Comparison of ENCODE assay signal across 8 cellular contexts in genomic region chr3:195542691-195543641, GRCh38. TPM values are rescaled to one million over a fixed set of nuclear protein-coding genes. Genes with fewer than 3 reads are reported as not detected.
A peak's percentile ranks its signal among the peaks of the same experiment; 100 is the strongest.
DNase-seq lines count a peak whose midpoint lies in the region; ATAC-seq, FAIRE-seq and TF ChIP-seq lines count a peak whose summit lies in the region.

PPP1R2 (minus strand) TSS chr3:195543325; CDS start chr3:195543025, 300 bp downstream.

- FAIRE-seq in kidney (lab: Jason Lieb, UNC), result no peak

- peak within 1 kb of the TSS; percentile 84 to 88 for H3K9ac ChIP-seq in kidney (ENCODE audit: low read length in 2 of 2)

- H3K4me3 ChIP-seq in AG09309 (ENCODE audit: control insufficient read depth, low read depth, low read length) (peak within 1 kb of the TSS; percentile 88), kidney (ENCODE audit: low read length in 2 of 2) (peak within 1 kb of the TSS; percentile 90 to 95)

- H3K9me3 ChIP-seq in kidney (ENCODE audit: control insufficient read depth in 1 of 2, low read length in 2 of 2), result no peaks in the 10 kb centered on the region

- H3K27ac ChIP-seq in kidney (ENCODE audit: low read depth in 2 of 2, low read length in 2 of 2), result peak within 1 kb of the TSS; percentile 85

- H3K36me3 ChIP-seq in kidney (ENCODE audit: control insufficient read depth in 1 of 2, insufficient read depth in 2 of 2, low read length in 2 of 2), result no peaks in the 10 kb centered on the region

- H3K4me1 ChIP-seq in kidney (ENCODE audit: control insufficient read depth in 1 of 2, insufficient read depth in 1 of 2, low read depth in 1 of 2, low read length in 2 of 2), result peaks cover 8 to 13% of the 10 kb centered on the region in 2 donors

- intact Hi-C loops in kidney (cut with DNase I), result no loop called here

- TF ChIP-seq CTCF in AG09309 (IDR thresholded peaks at IDR 0.05; ENCODE audit: control insufficient read depth, insufficient read depth, low read depth, low read length, missing control alignments), result no peak
- TF ChIP-seq CTCF in kidney (IDR thresholded peaks at IDR 0.05; ENCODE audit: borderline replicate concordance, extremely low read depth, insufficient read depth), result no peak

- peak; percentile 29 for DNase-seq in AG09309 (ENCODE audit: low read depth)
- peak; percentile 87 for DNase-seq in NCI-H345 treated with DMSO at 0.1 percent for 48 hours (lab: John Stamatoyannopoulos, UW; ENCODE audit: unreplicated experiment)
- DNase-seq in activated CD4-positive, CD25-positive, alpha-beta regulatory T cell treated with anti-CD3 and anti-CD28 coated beads, Interleukin-2, amount 50 U/mL, for 72 hours, result peak; percentile 93
- DNase-seq in cerebellar cortex (ENCODE audit: low spot score), result peak; percentile 94
- DNase-seq in kidney, result peak; percentile 97
- peak; percentile 87 to 90 for DNase-seq in stimulated activated CD4-positive, alpha-beta T cell treated with anti-CD3 and anti-CD28 coated beads, Interleukin-15, amount 100 ng/mL, for 1 hour (ENCODE audit: low read depth in 1 of 2, low spot score in 1 of 2)

- ATAC-seq in GM19025 (IDR thresholded peaks at IDR 0.05; ENCODE audit: low read depth, unreplicated experiment), result peak; percentile 70
- ATAC-seq in HG03280 (IDR thresholded peaks at IDR 0.05; ENCODE audit: unreplicated experiment), result peak; percentile 87

RNA-seq across cellular contexts. Expression of gene PPP1R2, which starts in this region (rescaled TPM):
- total RNA-seq in kidney, result 49.0 TPM
- polyA plus RNA-seq in kidney (ENCODE audit: insufficient read depth, low read depth, low replicate concordance), result 34.0 TPM

Comparison
In these comparisons a context has a peak if more than half of its experiments do, and no peak if none do; other contexts are left out.
1. Peak in every context shown above with its lines: DNase-seq, ATAC-seq, H3K4me3 ChIP-seq and H3K27ac ChIP-seq.
2. DNase-seq: peak in every context shown above with its lines; median percentile 97 in kidney; 94 in cerebellar cortex; 93 in activated CD4-positive, CD25-positive, alpha-beta regulatory T cell treated with anti-CD3 and anti-CD28 coated beads, Interleukin-2, amount 50 U/mL, for 72 hours; 88 in stimulated activated CD4-positive, alpha-beta T cell treated with anti-CD3 and anti-CD28 coated beads, Interleukin-15, amount 100 ng/mL, for 1 hour; 87 in NCI-H345 treated with DMSO at 0.1 percent for 48 hours; 29 in AG09309.